Comparison of ENCODE assay signal across 31 cellular contexts in genomic region chr15:48061588-48061987, GRCh38. TPM values are rescaled to one million over a fixed set of nuclear protein-coding genes. Genes with fewer than 3 reads are reported as not detected.
"Had no signal": no experiment of that assay in that cellular context is flagged by ENCODE, and none has a peak within 500 bp of the region (broad histone marks: within the 10 kb centered on the region; RNA-seq: fewer than 3 reads in every experiment).

No MANE protein-coding gene starts in this region.

- H3K9me3 Mint-ChIP-seq: mesothelial cell of epicardium; stimulated activated memory B cell treated with anti-CD40 and anti-IgM and Interleukin-4, amounts not matched to agents 10 μg/mL and 1 μg/mL and 100 μg/mL, for 72 hours; stimulated activated naive CD8-positive, alpha-beta T cell treated with anti-CD3 and anti-CD28 coated beads, Interleukin-15, amount 100 ng/mL, for 72 hours; type B pancreatic cell had no signal

- H3K9me3 ChIP-seq: left lung, lower lobe of right lung, ovary, sigmoid colon, tibial nerve, uterus had no signal

- H3K27ac ChIP-seq: left lung, lower lobe of right lung, ovary, sigmoid colon, tibial nerve, uterus had no signal

- H3K4me1 ChIP-seq: left lung, uterus had no signal

- ATAC-seq: left cardiac atrium; left lung; lower lobe of right lung; natural killer cell; right cardiac atrium; stimulated activated memory B cell treated with anti-CD40 and anti-IgM and Interleukin-4, amounts not matched to agents 10 μg/mL and 1 μg/mL and 100 μg/mL, for 72 hours; stimulated activated naive CD8-positive, alpha-beta T cell treated with anti-CD3 and anti-CD28 coated beads, Interleukin-15, amount 100 ng/mL, for 72 hours had no signal

- H3K36me3 Mint-ChIP-seq: mesothelial cell of epicardium; naive B cell; natural killer cell; stimulated activated memory B cell treated with anti-CD40 and anti-IgM and Interleukin-4, amounts not matched to agents 10 μg/mL and 1 μg/mL and 100 μg/mL, for 72 hours; type B pancreatic cell had no signal

- H3K36me3 ChIP-seq: left lung, lower lobe of right lung, ovary, sigmoid colon, tibial nerve, uterus had no signal

- DNase-seq: hippocampal formation; left cardiac atrium; left lung; lower lobe of right lung; mammary epithelial cell; mesenchymal stem cell; naive B cell; natural killer cell; ovary; right cardiac atrium; sigmoid colon; stimulated activated CD4-positive, alpha-beta T cell treated with anti-CD3 and anti-CD28 coated beads, Interleukin-1b, Interleukin-23, amount 100 ng/mL, for 48 hours; stimulated activated CD4-positive, alpha-beta T cell treated with anti-CD3 and anti-CD28 coated beads, Interleukin-2, amount 100 ng/mL, for 48 hours; stimulated activated CD4-positive, alpha-beta T cell treated with anti-CD3 and anti-CD28 coated beads, Interleukin-4, amount 100 ng/mL, for 4 hours; stimulated activated CD8-positive, alpha-beta memory T cell treated with anti-CD3 and anti-CD28 coated beads, Interleukin-4, amount 100 ng/mL, for 48 hours; stimulated activated naive CD4-positive, alpha-beta T cell treated with Interleukin-2 at 50 U/mL for 16 hours; stimulated activated naive CD8-positive, alpha-beta T cell treated with anti-CD3 and anti-CD28 coated beads, Interleukin-15, amount 100 ng/mL, for 72 hours; substantia nigra; uterus had no signal

- H3K27me3 ChIP-seq: left lung, ovary, sigmoid colon, tibial nerve, uterus had no signal

- H3K4me1 Mint-ChIP-seq: naive B cell; natural killer cell; stimulated activated memory B cell treated with anti-CD40 and anti-IgM and Interleukin-4, amounts not matched to agents 10 μg/mL and 1 μg/mL and 100 μg/mL, for 72 hours; stimulated activated naive CD8-positive, alpha-beta T cell treated with anti-CD3 and anti-CD28 coated beads, Interleukin-15, amount 100 ng/mL, for 72 hours had no signal

- H3K27me3 Mint-ChIP-seq: progenitor cell of endocrine pancreas had no signal

- H3K27ac Mint-ChIP-seq: mesothelial cell of epicardium; naive B cell; natural killer cell; progenitor cell of endocrine pancreas; stimulated activated memory B cell treated with anti-CD40 and anti-IgM and Interleukin-4, amounts not matched to agents 10 μg/mL and 1 μg/mL and 100 μg/mL, for 72 hours; stimulated activated naive CD8-positive, alpha-beta T cell treated with anti-CD3 and anti-CD28 coated beads, Interleukin-15, amount 100 ng/mL, for 72 hours; type B pancreatic cell had no signal

- H3K4me3 ChIP-seq: left lung, lower lobe of right lung, ovary, sigmoid colon, smooth muscle cell, tibial nerve, uterus had no signal

- H3K4me3 Mint-ChIP-seq: mesothelial cell of epicardium; naive B cell; natural killer cell; stimulated activated memory B cell treated with anti-CD40 and anti-IgM and Interleukin-4, amounts not matched to agents 10 μg/mL and 1 μg/mL and 100 μg/mL, for 72 hours; stimulated activated naive CD8-positive, alpha-beta T cell treated with anti-CD3 and anti-CD28 coated beads, Interleukin-15, amount 100 ng/mL, for 72 hours; type B pancreatic cell had no signal

RNA-seq across cellular contexts. Expression of gene SLC24A5, which starts 59.2 kb away (rescaled TPM):
- total RNA-seq: left cardiac atrium, liver, lower lobe of right lung, mammary epithelial cell, natural killer cell, omental fat pad, ovary, progenitor cell of endocrine pancreas, pulmonary artery endothelial cell, renal cortical epithelial cell, right cardiac atrium, smooth muscle cell, temporal lobe, ureter had no signal
- polyA plus RNA-seq: liver, mammary epithelial cell, ovary, right cardiac atrium, sigmoid colon, smooth muscle cell had no signal
